Comparison of ENCODE assay signal across 8 cellular contexts in genomic region chr10:125823663-125824251, GRCh38. TPM values are rescaled to one million over a fixed set of nuclear protein-coding genes. Genes with fewer than 3 reads are reported as not detected.
A peak's percentile ranks its signal among the peaks of the same experiment; 100 is the strongest.
DNase-seq lines count a peak whose midpoint lies in the region; ATAC-seq and TF ChIP-seq lines count a peak whose summit lies in the region.

No MANE protein-coding gene starts in this region.

- peak overlapping the region; percentile 94 for H3K9ac ChIP-seq in ES-I3 (ENCODE audit: low read depth, low read length)
- peak overlapping the region; percentile 90 for H3K9ac ChIP-seq in iPS-18a (ENCODE audit: low read length)

- H3K27ac ChIP-seq in iPS-18a (ENCODE audit: low read length) (peak overlapping the region; percentile 99), suprapubic skin (peak overlapping the region; percentile 88)

- H3K27me3 ChIP-seq in iPS-18a (ENCODE audit: control insufficient read depth, insufficient read depth, low read length) (no peaks in the 10 kb centered on the region), suprapubic skin (no peaks in the 10 kb centered on the region)

- H3K9me3 ChIP-seq in ES-I3 (ENCODE audit: control insufficient read depth, insufficient read depth, low read length) (no peaks in the 10 kb centered on the region), iPS-18a (ENCODE audit: control insufficient read depth, low read depth, low read length) (no peaks in the 10 kb centered on the region), suprapubic skin (no peaks in the 10 kb centered on the region)

- H3K36me3 ChIP-seq in ES-I3 (ENCODE audit: insufficient read depth, low read length) = peaks cover 16% of the 10 kb centered on the region
- peaks cover 30% of the 10 kb centered on the region for H3K36me3 ChIP-seq in iPS-18a (ENCODE audit: control insufficient read depth, low read depth, low read length)
- H3K36me3 ChIP-seq in suprapubic skin = peaks cover 10% of the 10 kb centered on the region

- ATAC-seq in HG02970 (IDR thresholded peaks at IDR 0.05; ENCODE audit: low FRiP score, unreplicated experiment) = peak; percentile 1

- TF ChIP-seq EP300 in suprapubic skin (IDR thresholded peaks at IDR 0.05) = no peak

- H3K4me1 ChIP-seq in ES-I3 (ENCODE audit: insufficient read depth, low read length) (peaks cover 8% of the 10 kb centered on the region), iPS-18a (ENCODE audit: control insufficient read depth, low read depth, low read length) (peaks cover 5% of the 10 kb centered on the region), suprapubic skin (peaks cover 37% of the 10 kb centered on the region)

- H3K4me3 ChIP-seq in iPS-18a (ENCODE audit: low read length) (peak overlapping the region; percentile 97), suprapubic skin (peak overlapping the region; percentile 76)

- under 1% methylated on average over 20 of the region's 20 CpGs for WGBS in suprapubic skin

- no peak for TF ChIP-seq POLR2A in suprapubic skin (IDR thresholded peaks at IDR 0.05)

- peak; percentile 66 for DNase-seq in activated CD8-positive, alpha-beta memory T cell treated with anti-CD3 and anti-CD28 coated beads, Interleukin-2, amount 50 U/mL, for 48 hours
- DNase-seq in suprapubic skin (ENCODE audit: low spot score in 2 of 2) = no peak
- no peak for DNase-seq in kidney glomerular epithelial cell (lab: John Stamatoyannopoulos, UW)
- DNase-seq in dedifferentiated amniotic fluid mesenchymal stem cell (ENCODE audit: extremely low spot score) = no peak
- no peak for DNase-seq in NCI-H446 (lab: John Stamatoyannopoulos, UW)

- no peak for TF ChIP-seq CTCF in suprapubic skin (IDR thresholded peaks at IDR 0.05)

RNA-seq across cellular contexts. Expression of gene BCCIP, which starts 0.4 kb away (rescaled TPM):
- total RNA-seq in suprapubic skin = 10 to 100 TPM; 32.2 to 36.7 (median 33.5) TPM

RNA-seq across cellular contexts. Expression of gene UROS, which starts 0.7 kb away (rescaled TPM):
- total RNA-seq in suprapubic skin = 10 to 100 TPM; 22.7 to 48.2 (median 27.3) TPM

RNA-seq across cellular contexts. Expression of gene MMP21, which starts 48.1 kb away (rescaled TPM):
- total RNA-seq in suprapubic skin = under 1 TPM in 2 of 4 donors, not detected in 2; 0.23 to 0.48 TPM

RNA-seq across cellular contexts. Expression of gene DHX32, which starts 57.3 kb away (rescaled TPM):
- 10 to 100 TPM; 40.0 to 53.2 (median 44.5) TPM for total RNA-seq in suprapubic skin
